Comparison of ENCODE assay signal across 35 cellular contexts in genomic region chr1:225321784-225322183, GRCh38.
"Had no signal": no experiment of that assay in that cellular context is flagged by ENCODE, and none has a peak within 500 bp of the region (broad histone marks: within the 10 kb centered on the region; RNA-seq: fewer than 3 reads in every experiment).

No MANE protein-coding gene starts in this region.

- DNase-seq: Karpas-422, Kasumi-1, KG1, MG63, MM.1S, MV-4-11, NCI-H1048, NCI-H1092, NCI-H1092 treated with DMSO at 0.1 percent for 48 hours, NCI-H1105, NCI-H1105 treated with DMSO at 0.1 percent for 48 hours, NCI-H1417, NCI-H1417 treated with DMSO at 0.1 percent for 48 hours, NCI-H1436, NCI-H1436 treated with DMSO at 0.1 percent for 48 hours, NCI-H146, NCI-H1694, NCI-H1694 treated with DMSO at 0.1 percent for 48 hours, NCI-H187, NCI-H187 treated with DMSO at 0.1 percent for 48 hours, NCI-H1930, NCI-H2029, NCI-H2029 treated with DMSO at 0.1 percent for 48 hours, NCI-H2081, NCI-H2081 treated with DMSO at 0.1 percent for 48 hours, NCI-H2107, NCI-H2171, NCI-H2171 treated with DMSO at 0.1 percent for 48 hours, NCI-H2227 treated with DMSO at 0.1 percent for 48 hours, NCI-H226, NCI-H345, NCI-H446, NCI-H446 treated with DMSO at 0.1 percent for 48 hours, NCI-H510A had no signal

- H3K36me3 ChIP-seq: MG63 had no signal

- H3K4me3 ChIP-seq: MG63 had no signal

- H3K27ac ChIP-seq: KMS-11 had no signal

- H3K9me3 ChIP-seq: MG63 had no signal
